1 cellular context compared by ENCODE assay signal in the genomic region with DNA sequence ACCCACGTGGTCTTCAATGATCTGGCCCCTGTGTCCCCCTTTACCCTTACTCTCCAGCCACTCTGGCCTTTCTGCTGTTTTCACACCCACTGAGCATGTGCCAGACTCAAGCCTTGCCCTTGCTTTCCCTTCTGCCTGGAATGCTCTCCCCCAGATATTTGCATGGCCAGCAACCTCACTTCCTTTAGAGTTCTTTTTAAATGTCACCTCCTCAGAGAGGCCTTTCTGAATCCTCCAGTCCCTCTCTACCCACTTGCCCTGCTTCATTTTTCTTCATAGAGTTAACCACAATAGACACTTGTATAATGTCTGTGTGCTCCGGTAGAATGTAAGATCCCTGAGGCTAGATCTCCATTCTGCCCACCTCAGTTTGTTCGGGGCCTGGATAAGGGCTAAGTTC.
TF ChIP-seq lines count a peak whose summit lies in the region.

No MANE protein-coding gene starts in this region.

TF ChIP-seq in IMR-90, 13 proteins besides CTCF, POLR2A, EP300 and RAD21:
- TF ChIP-seq, protein P1, sequence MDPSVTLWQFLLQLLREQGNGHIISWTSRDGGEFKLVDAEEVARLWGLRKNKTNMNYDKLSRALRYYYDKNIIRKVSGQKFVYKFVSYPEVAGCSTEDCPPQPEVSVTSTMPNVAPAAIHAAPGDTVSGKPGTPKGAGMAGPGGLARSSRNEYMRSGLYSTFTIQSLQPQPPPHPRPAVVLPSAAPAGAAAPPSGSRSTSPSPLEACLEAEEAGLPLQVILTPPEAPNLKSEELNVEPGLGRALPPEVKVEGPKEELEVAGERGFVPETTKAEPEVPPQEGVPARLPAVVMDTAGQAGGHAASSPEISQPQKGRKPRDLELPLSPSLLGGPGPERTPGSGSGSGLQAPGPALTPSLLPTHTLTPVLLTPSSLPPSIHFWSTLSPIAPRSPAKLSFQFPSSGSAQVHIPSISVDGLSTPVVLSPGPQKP (IDR thresholded peaks at IDR 0.05; ENCODE audit: borderline replicate concordance, low read depth, low read length), result no peak
- TF ChIP-seq SMC3 (IDR thresholded peaks at IDR 0.05; ENCODE audit: low read depth, low read length) (no peak), CHD1 (IDR thresholded peaks at IDR 0.05; ENCODE audit: low read depth, low read length) (no peak), MAZ (IDR thresholded peaks at IDR 0.05; ENCODE audit: borderline replicate concordance, low read depth, low read length) (no peak), MXI1 (IDR thresholded peaks at IDR 0.05; ENCODE audit: borderline replicate concordance, low read depth, low read length) (no peak), CEBPB (IDR thresholded peaks at IDR 0.05; ENCODE audit: low read depth, low read length) (no peak), NFE2L2 (IDR thresholded peaks at IDR 0.05; ENCODE audit: low read depth, low read length) (no peak), MAFK (IDR thresholded peaks at IDR 0.05; ENCODE audit: low read depth, low read length) (no peak), BHLHE40 (IDR thresholded peaks at IDR 0.05; ENCODE audit: low read depth, low read length) (no peak), RCOR1 (IDR thresholded peaks at IDR 0.05; ENCODE audit: insufficient replicate concordance, low read length) (no peak), RFX5 (IDR thresholded peaks at IDR 0.05; ENCODE audit: low read depth, low read length) (no peak)
- TF ChIP-seq, protein P2, sequence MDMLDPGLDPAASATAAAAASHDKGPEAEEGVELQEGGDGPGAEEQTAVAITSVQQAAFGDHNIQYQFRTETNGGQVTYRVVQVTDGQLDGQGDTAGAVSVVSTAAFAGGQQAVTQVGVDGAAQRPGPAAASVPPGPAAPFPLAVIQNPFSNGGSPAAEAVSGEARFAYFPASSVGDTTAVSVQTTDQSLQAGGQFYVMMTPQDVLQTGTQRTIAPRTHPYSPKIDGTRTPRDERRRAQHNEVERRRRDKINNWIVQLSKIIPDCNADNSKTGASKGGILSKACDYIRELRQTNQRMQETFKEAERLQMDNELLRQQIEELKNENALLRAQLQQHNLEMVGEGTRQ (IDR thresholded peaks at IDR 0.05; ENCODE audit: low read depth, low read length), result no peak
